ENCODE assay signal across 20 cellular contexts in the genomic region with DNA sequence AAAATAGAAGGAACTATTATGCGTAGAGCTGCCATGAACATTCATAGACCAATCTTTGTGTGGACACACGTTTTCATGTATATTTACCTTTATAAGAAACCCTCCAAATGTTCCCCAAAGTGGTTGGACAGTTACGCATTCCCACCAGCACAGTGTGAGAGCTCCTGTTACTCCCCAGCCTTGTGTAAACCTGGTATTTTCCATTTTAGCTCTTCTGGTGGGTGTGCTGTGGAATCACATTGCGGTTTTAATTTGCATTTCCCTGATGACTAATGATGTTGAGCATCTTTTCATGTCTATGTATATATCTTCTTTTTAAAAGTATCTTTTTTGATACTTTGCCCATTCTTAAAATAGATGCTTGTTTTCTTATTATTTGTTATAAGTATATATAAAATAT. TPM values are rescaled to one million over a fixed set of nuclear protein-coding genes. Genes with fewer than 3 reads are reported as not detected.
DNase-seq lines count a peak whose midpoint lies in the region; ATAC-seq and TF ChIP-seq lines count a peak whose summit lies in the region.
"Had no signal": no experiment of that assay in that cellular context is flagged by ENCODE, and none has a peak within 500 bp of the region (broad histone marks: within the 10 kb centered on the region; RNA-seq: fewer than 3 reads in every experiment).

No MANE protein-coding gene starts in this region.

- TF ChIP-seq CTCF in AG10803 (conservative IDR thresholded peaks at IDR 0.05; ENCODE audit: low read length) (no peak), PC-3 (conservative IDR thresholded peaks at IDR 0.05; ENCODE audit: low read depth, low read length) (no peak), mammary epithelial cell (conservative IDR thresholded peaks at IDR 0.05 in 1 of 2, IDR thresholded peaks at IDR 0.05 in 1 of 2; ENCODE audit: extremely low read depth in 1 of 2, insufficient read depth in 1 of 2, low read depth in 1 of 2, low read length in 2 of 2) (no peak)

- H3K4me3 Mint-ChIP-seq in effector memory CD8-positive, alpha-beta T cell = no peak overlapping the region

- BruUV-seq in PC-3 (replicated peaks; lab: Mats Ljungman, UMichigan) (no TSS peak), mammary epithelial cell (replicated peaks; lab: Mats Ljungman, UMichigan) (no TSS peak)

- H3K79me2 ChIP-seq in PC-3 (ENCODE audit: low read length) = no peaks in the 10 kb centered on the region
- no peaks in the 10 kb centered on the region for H3K79me2 ChIP-seq in mammary epithelial cell (ENCODE audit: insufficient read depth, low read length)

- peaks cover 17% of the 10 kb centered on the region for H3K36me3 Mint-ChIP-seq in effector memory CD8-positive, alpha-beta T cell (ENCODE audit: insufficient read depth)

- H3K27me3 ChIP-seq in PC-3 (ENCODE audit: low read length) = no peaks in the 10 kb centered on the region
- H3K27me3 ChIP-seq in mammary epithelial cell (ENCODE audit: insufficient read depth, low read length) = no peaks in the 10 kb centered on the region

- dilution Hi-C loops in mammary epithelial cell (cut with HindIII; ENCODE audit: low sequenced_read_pairs) = no loop called here

- H3K4me1 ChIP-seq in PC-3 (ENCODE audit: insufficient read depth, low read length) = peaks cover 19% of the 10 kb centered on the region
- H3K4me1 ChIP-seq in mammary epithelial cell (ENCODE audit: insufficient read depth, low read length) = no peaks in the 10 kb centered on the region

- H4K20me1 ChIP-seq in PC-3 (ENCODE audit: low read length) (no peaks in the 10 kb centered on the region), mammary epithelial cell (ENCODE audit: insufficient read depth, low read length) (no peaks in the 10 kb centered on the region)

- in situ Hi-C loops in mammary epithelial cell (cut with MboI; ENCODE audit: low sequenced_read_pairs in 2 of 2) = no loop called here

- H3K4me3 ChIP-seq in AG10803 (ENCODE audit: low read length) (no peak overlapping the region), PC-3 (ENCODE audit: low read length) (no peak overlapping the region), mammary epithelial cell (replicated peaks in 1 of 3; ENCODE audit: insufficient read depth in 1 of 3, low read depth in 2 of 3, low read length in 3 of 3) (no peak overlapping the region)

- H3K4me1 Mint-ChIP-seq in effector memory CD8-positive, alpha-beta T cell (ENCODE audit: low read depth in 2 of 2) = peaks cover 32 to 43% of the 10 kb centered on the region in 2 donors

- POLR2A ChIA-PET in PC-3 (lab: Charles Lee; ENCODE audit: unreplicated experiment) = no interaction called here

- no peaks in the 10 kb centered on the region for H3F3A ChIP-seq in PC-3 (ENCODE audit: low read length, unreplicated experiment)

- no peak overlapping the region for H3K27ac Mint-ChIP-seq in effector memory CD8-positive, alpha-beta T cell

- no peak overlapping the region for H2AFZ ChIP-seq in PC-3 (ENCODE audit: low read length)
- no peak overlapping the region for H2AFZ ChIP-seq in mammary epithelial cell (ENCODE audit: low read depth, low read length)

- DNase-seq in AG10803 (ENCODE audit: low read depth) (peak; percentile 3), EL (peak; percentile 23), PC-3 (peak; percentile 23), mammary epithelial cell (peak; percentile 57), hepatic stellate cell (ENCODE audit: low spot score) (no peak), NCI-H510A treated with DMSO at 0.1 percent for 48 hours (lab: John Stamatoyannopoulos, UW) (no peak)
- DNase-seq in effector memory CD8-positive, alpha-beta T cell = no peak
- DNase-seq: activated CD4-positive, alpha-beta T cell treated with anti-CD3 and anti-CD28 coated beads for 48 hours; C1 segment of cervical spinal cord; cortex of kidney; GF-D8; MV-4-11; NCI-H226; right cardiac atrium; T-helper 1 cell had no signal

- WGBS in mammary epithelial cell (ENCODE audit: low coverage, missing lambda C conversion rate) = 48% methylated on average over 4 of the region's 4 CpGs

- no peaks in the 10 kb centered on the region for H3K9me2 ChIP-seq in PC-3 (replicated peaks; ENCODE audit: low read length)

- H3K4me2 ChIP-seq in PC-3 (ENCODE audit: low read length) = no peak overlapping the region
- H3K4me2 ChIP-seq in mammary epithelial cell (ENCODE audit: insufficient read depth, low read depth, low read length) = no peak overlapping the region

- H3K27me3 Mint-ChIP-seq in effector memory CD8-positive, alpha-beta T cell = no peaks in the 10 kb centered on the region

- H3K9me3 Mint-ChIP-seq in effector memory CD8-positive, alpha-beta T cell = peaks cover 0 to 6% of the 10 kb centered on the region in 2 donors

- H3K27ac ChIP-seq in PC-3 (ENCODE audit: low read length) = no peak overlapping the region
- no peak overlapping the region for H3K27ac ChIP-seq in mammary epithelial cell (ENCODE audit: insufficient read depth, low read depth, low read length)

- peak; percentile 32 for ATAC-seq in PC-3
- ATAC-seq in HG03097 (IDR thresholded peaks at IDR 0.05; ENCODE audit: low FRiP score, unreplicated experiment) = no peak
- ATAC-seq in effector memory CD8-positive, alpha-beta T cell (replicated peaks) = no peak
- ATAC-seq: Panc1, right cardiac atrium had no signal

- no peaks in the 10 kb centered on the region for H3K36me3 ChIP-seq in PC-3 (ENCODE audit: low read depth, low read length)
- no peaks in the 10 kb centered on the region for H3K36me3 ChIP-seq in mammary epithelial cell (ENCODE audit: insufficient read depth, low read length)

- no peaks in the 10 kb centered on the region for H3K9me3 ChIP-seq in PC-3 (ENCODE audit: low read length)
- no peaks in the 10 kb centered on the region for H3K9me3 ChIP-seq in mammary epithelial cell (replicated peaks; ENCODE audit: insufficient read depth, low read length)

- intact Hi-C loops in PC-3 (cut with micrococcal nuclease) (loop anchor here (5.0 kb wide), 1 partner anchor 117 kb away; no protein-coding TSS in a partner anchor), mammary epithelial cell (cut with micrococcal nuclease) (no loop called here)

- no peak overlapping the region for H3K9ac ChIP-seq in PC-3 (ENCODE audit: low read length)
- H3K9ac ChIP-seq in mammary epithelial cell (ENCODE audit: insufficient read depth, low read length) = no peak overlapping the region

- CTCF ChIA-PET in PC-3 (lab: Charles Lee) (no interaction called here), mammary epithelial cell (lab: Charles Lee; ENCODE audit: low non-redundant PET) (no interaction called here)

RNA-seq across cellular contexts. Expression of a gene that starts 3.2 kb away (rescaled TPM):
- total RNA-seq in PC-3 (2014; rRNA removed) (1.0 TPM in 1 of 2 replicates, not detected in the other), mammary epithelial cell (not detected)
- polyA plus RNA-seq in mammary epithelial cell = not detected
- not detected for polyA minus RNA-seq in mammary epithelial cell
- total RNA-seq: fibroblast of lung had no signal
- polyA plus RNA-seq: fibroblast of lung, neural cell had no signal

RNA-seq across cellular contexts. Expression of a gene that starts 4.7 kb away (rescaled TPM):
- total RNA-seq in PC-3 (2014; rRNA removed) (not detected in 2 replicates), mammary epithelial cell (1 to 10 TPM in 1 of 2 donors, not detected in 1; 2.8 TPM)
- not detected for polyA plus RNA-seq in mammary epithelial cell
- not detected for polyA minus RNA-seq in mammary epithelial cell
- total RNA-seq: fibroblast of lung, right cardiac atrium had no signal
- polyA plus RNA-seq: fibroblast of lung, right cardiac atrium had no signal

RNA-seq across cellular contexts. Expression of a gene that starts 34.2 kb away (rescaled TPM):
- total RNA-seq in PC-3 (2014; rRNA removed) = 99.2 and 111 TPM in 2 replicates
- not detected for total RNA-seq in mammary epithelial cell
- not detected for polyA plus RNA-seq in mammary epithelial cell
- not detected for polyA minus RNA-seq in mammary epithelial cell
- total RNA-seq: fibroblast of lung, lower leg skin, right cardiac atrium had no signal
- polyA plus RNA-seq: fibroblast of lung, neural cell, right cardiac atrium had no signal

RNA-seq across cellular contexts. Expression of a gene that starts 49.7 kb away (rescaled TPM):
- total RNA-seq in PC-3 (2014; rRNA removed) (21.1 and 22.9 TPM in 2 replicates), mammary epithelial cell (not detected)
- not detected for polyA plus RNA-seq in mammary epithelial cell
- polyA minus RNA-seq in mammary epithelial cell = not detected
- total RNA-seq: fibroblast of lung, lower leg skin, right cardiac atrium had no signal
- polyA plus RNA-seq: fibroblast of lung, neural cell, right cardiac atrium had no signal

Comparison
In these comparisons a context has a peak if more than half of its experiments do, and no peak if none do; other contexts are left out.
1. DNase-seq: peak in AG10803 (single experiment), EL (single experiment), PC-3 (single experiment) and mammary epithelial cell (single experiment); none in hepatic stellate cell (single experiment), effector memory CD8-positive, alpha-beta T cell (0 of 3) and NCI-H510A treated with DMSO at 0.1 percent for 48 hours (single experiment).
2. RNA of a gene that starts 34.2 kb away (total RNA-seq): 99.2 to 111 TPM in PC-3; not detected in mammary epithelial cell; every median in the first group is over 100 times any median in the second.